ENCODE assay signal across 8 cellular contexts in the genomic region with DNA sequence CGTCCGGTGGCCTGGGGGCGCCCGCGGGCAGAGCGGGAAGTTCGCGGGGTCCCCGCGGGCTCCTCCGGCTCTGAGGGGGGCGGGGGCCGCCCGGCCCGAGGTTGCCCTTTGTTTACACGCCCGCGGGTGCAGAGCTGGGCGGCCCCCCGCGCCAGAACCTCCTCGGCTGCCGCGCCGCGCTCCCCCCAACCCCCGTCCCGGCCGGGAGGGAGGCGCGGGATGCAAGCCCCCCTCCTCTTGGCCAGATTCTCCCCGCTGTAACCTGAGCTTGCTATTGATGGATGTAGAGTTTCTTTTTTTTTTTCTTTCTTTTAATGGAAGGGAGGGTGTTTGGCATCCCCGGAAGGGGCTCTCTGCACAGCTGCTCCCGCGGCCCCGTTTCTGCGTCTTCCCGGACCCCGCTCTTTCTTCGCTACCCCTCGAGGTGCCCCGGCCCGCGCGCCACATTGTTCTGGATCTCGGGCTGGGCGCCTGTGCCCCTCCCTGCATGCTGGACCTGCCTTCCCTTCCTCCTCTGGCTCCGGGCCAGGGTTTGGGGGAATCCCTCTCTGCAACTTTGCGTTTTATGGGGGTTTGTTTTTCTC. TPM values are rescaled to one million over a fixed set of nuclear protein-coding genes. Genes with fewer than 3 reads are reported as not detected.
DNase-seq lines count a peak whose midpoint lies in the region; ATAC-seq and TF ChIP-seq lines count a peak whose summit lies in the region.

No MANE protein-coding gene starts in this region.

- TF ChIP-seq RAD21 in SK-N-SH (IDR thresholded peaks at IDR 0.05; ENCODE audit: low read length): no peak

- peaks cover 0 to 20% of the 10 kb centered on the region in 2 experiments; a peak in 3 of 4 replicates for H3K4me1 ChIP-seq in SK-N-SH (ENCODE audit: control insufficient read depth in 1 of 2, insufficient read depth in 2 of 2, low read depth in 1 of 2, low read length in 1 of 2)
- peaks cover 25% of the 10 kb centered on the region for H3K4me1 ChIP-seq in smooth muscle cell (ENCODE audit: low read depth)

- ATAC-seq in HG03108 (IDR thresholded peaks at IDR 0.05; ENCODE audit: unreplicated experiment) (peak; percentile 16), GM21786 (IDR thresholded peaks at IDR 0.05; ENCODE audit: unreplicated experiment) (no peak), HG03135 (IDR thresholded peaks at IDR 0.05; ENCODE audit: unreplicated experiment) (no peak)

- H2AFZ ChIP-seq in SK-N-SH (ENCODE audit: low read depth) (peak overlapping the region; percentile 72), smooth muscle cell (ENCODE audit: low read depth) (peak overlapping the region; percentile 65)

- no peak for TF ChIP-seq EP300 in SK-N-SH (IDR thresholded peaks at IDR 0.05; ENCODE audit: borderline replicate concordance in 1 of 2, low read depth in 1 of 2, low read length in 1 of 2)

- CTCF ChIA-PET in SK-N-SH (lab: Yijun Ruan, JAX): interaction anchor here (0.7 to 6.6 kb wide), 16 partner anchors 9 to 229 kb away, joined by 3 to 82 read pairs (median 4); a partner anchor contains a TSS

- H3K79me2 ChIP-seq in SK-N-SH (ENCODE audit: insufficient read depth): peaks cover 36% of the 10 kb centered on the region
- H3K79me2 ChIP-seq in smooth muscle cell (ENCODE audit: low read depth): no peaks in the 10 kb centered on the region

- H3K4me2 ChIP-seq in SK-N-SH: peak overlapping the region; percentile 94
- peak overlapping the region; percentile 98 for H3K4me2 ChIP-seq in smooth muscle cell

- H3K36me3 ChIP-seq in SK-N-SH (replicated peaks in 1 of 2; ENCODE audit: control insufficient read depth in 1 of 2, insufficient read depth in 2 of 2, low read length in 1 of 2) (peaks cover 8 to 37% of the 10 kb centered on the region in 2 experiments), smooth muscle cell (ENCODE audit: low read depth) (no peaks in the 10 kb centered on the region)

- H3K4me3 ChIP-seq in SK-N-SH (ENCODE audit: low read depth in 2 of 2, low read length in 1 of 2) (peak overlapping the region; percentile 84 to 93), foreskin fibroblast (ENCODE audit: low read depth in 1 of 2, low read length in 2 of 2) (peak overlapping the region; percentile 46 to 55), smooth muscle cell (peak overlapping the region; percentile 85)

- DNase-seq in Daoy (ENCODE audit: low read depth): peak; percentile 43
- peak; percentile 87 for DNase-seq in SK-N-SH
- DNase-seq in foreskin fibroblast: no peak
- DNase-seq in smooth muscle cell (lab: John Stamatoyannopoulos, UW; ENCODE audit: unreplicated experiment): no peak
- no peak for DNase-seq in NCI-H1048 (lab: John Stamatoyannopoulos, UW)

- no peak; the same call in 1 of the 2 replicates for TF ChIP-seq CTCF in SK-N-SH (IDR thresholded peaks at IDR 0.05)
- no peak for TF ChIP-seq CTCF in foreskin fibroblast (IDR thresholded peaks at IDR 0.05; ENCODE audit: low read depth, low read length)
- TF ChIP-seq CTCF in smooth muscle cell (IDR thresholded peaks at IDR 0.05; ENCODE audit: borderline replicate concordance, insufficient read depth, poor library complexity, severe bottlenecking): no peak

- H3K27ac ChIP-seq in SK-N-SH (ENCODE audit: low read depth in 2 of 2, low read length in 1 of 2) (peak overlapping the region; percentile 7 to 83; a peak in 2 of 4 replicates), smooth muscle cell (ENCODE audit: low read depth) (no peak overlapping the region)

- H4K20me1 ChIP-seq in SK-N-SH (ENCODE audit: insufficient read depth): peaks cover 18% of the 10 kb centered on the region; the same call in 1 of the 2 replicates
- peaks cover 15% of the 10 kb centered on the region for H4K20me1 ChIP-seq in smooth muscle cell (ENCODE audit: low read depth)

- WGBS in SK-N-SH (ENCODE audit: low lambda C conversion rate): under 1% methylated on average over 23 of the region's 49 CpGs
- 2% methylated on average over 32 of the region's 49 CpGs for WGBS in smooth muscle cell (ENCODE audit: low lambda C conversion rate)

- H3K27me3 ChIP-seq in SK-N-SH (ENCODE audit: insufficient read depth) (peaks cover 17% of the 10 kb centered on the region), smooth muscle cell (ENCODE audit: low read depth) (peaks cover 25% of the 10 kb centered on the region)

- H3K9me2 ChIP-seq in SK-N-SH: no peaks in the 10 kb centered on the region

- H3K9ac ChIP-seq in SK-N-SH: peak overlapping the region; percentile 79
- no peak overlapping the region for H3K9ac ChIP-seq in smooth muscle cell (ENCODE audit: low read depth)

- H3K9me3 ChIP-seq in SK-N-SH (no peaks in the 10 kb centered on the region), smooth muscle cell (replicated peaks; ENCODE audit: low read depth) (no peaks in the 10 kb centered on the region)

- POLR2A ChIA-PET in SK-N-SH (lab: Yijun Ruan, JAX): interaction anchor here (1.1 to 2.1 kb wide), 8 partner anchors 8 to 62 kb away, joined by 4 to 10 read pairs (median 7); a partner anchor contains a TSS

- peaks cover 11% of the 10 kb centered on the region for H3F3A ChIP-seq in SK-N-SH (replicated peaks; ENCODE audit: insufficient read depth)
- peaks cover 8% of the 10 kb centered on the region for H3F3A ChIP-seq in smooth muscle cell (ENCODE audit: low read depth)

TF ChIP-seq in SK-N-SH, 30 proteins besides CTCF, POLR2A, EP300 and RAD21:
- TF ChIP-seq NRF1 (IDR thresholded peaks at IDR 0.05; ENCODE audit: low read depth, low read length) (no peak), NFIC (IDR thresholded peaks at IDR 0.05; ENCODE audit: borderline replicate concordance) (peak; percentile 90), MXI1 (IDR thresholded peaks at IDR 0.05; ENCODE audit: low read depth, low read length) (no peak; the same call in 1 of the 2 replicates), FOXM1 (IDR thresholded peaks at IDR 0.05; ENCODE audit: low read depth) (no peak)

RNA-seq across cellular contexts. Expression of a gene that starts 0.6 kb away (rescaled TPM):
- 15.2 and 18.3 TPM in 2 replicates for total RNA-seq in Daoy (2014; rRNA removed; shearing (Covaris generic))
- polyA plus RNA-seq in SK-N-SH (2012; rRNA removed) (19.7 and 22.4 TPM in 2 replicates), smooth muscle cell (10.1 and 11.0 TPM in 2 replicates)
- 9.7 and 13.6 TPM in 2 replicates for polyA plus RNA-seq in SK-N-SH (2012; cell fraction: cytosol; rRNA removed)
- 42.0 and 52.6 TPM in 2 replicates for polyA plus RNA-seq in SK-N-SH (2012; cell fraction: nucleus; rRNA removed)
- 4.0 and 7.3 TPM in 2 replicates for total RNA-seq in smooth muscle cell

RNA-seq across cellular contexts. Expression of a gene that starts 18.3 kb away (rescaled TPM):
- 4.5 and 4.9 TPM in 2 replicates for total RNA-seq in Daoy (2014; rRNA removed; shearing (Covaris generic))
- polyA plus RNA-seq in SK-N-SH (2012; rRNA removed) (2.1 and 2.9 TPM in 2 replicates), smooth muscle cell (4.3 and 9.0 TPM in 2 replicates)
- 2.0 and 2.8 TPM in 2 replicates for polyA plus RNA-seq in SK-N-SH (2012; cell fraction: cytosol; rRNA removed)
- polyA plus RNA-seq in SK-N-SH (2012; cell fraction: nucleus; rRNA removed): 6.1 and 6.5 TPM in 2 replicates
- total RNA-seq in smooth muscle cell: 1.9 and 2.6 TPM in 2 replicates

RNA-seq across cellular contexts. Expression of a gene that starts 47.9 kb away (rescaled TPM):
- total RNA-seq in Daoy (2014; rRNA removed; shearing (Covaris generic)): not detected in 2 replicates
- polyA plus RNA-seq in SK-N-SH (2012; rRNA removed) (not detected in 2 replicates), smooth muscle cell (not detected in 2 replicates)
- not detected in 2 replicates for polyA plus RNA-seq in SK-N-SH (2012; cell fraction: cytosol; rRNA removed)
- not detected in 2 replicates for polyA plus RNA-seq in SK-N-SH (2012; cell fraction: nucleus; rRNA removed)
- not detected in 2 replicates for total RNA-seq in smooth muscle cell

Comparison
In these comparisons a context has a peak if more than half of its experiments do, and no peak if none do; other contexts are left out.
1. DNase-seq: peak in Daoy (single experiment) and SK-N-SH (single experiment); none in foreskin fibroblast (0 of 2), smooth muscle cell (single experiment) and NCI-H1048 (single experiment).
2. Peak in every context shown above with its lines, with median percentiles within 50 percentile points of each other: H3K4me3 ChIP-seq.